In the genomic region with DNA sequence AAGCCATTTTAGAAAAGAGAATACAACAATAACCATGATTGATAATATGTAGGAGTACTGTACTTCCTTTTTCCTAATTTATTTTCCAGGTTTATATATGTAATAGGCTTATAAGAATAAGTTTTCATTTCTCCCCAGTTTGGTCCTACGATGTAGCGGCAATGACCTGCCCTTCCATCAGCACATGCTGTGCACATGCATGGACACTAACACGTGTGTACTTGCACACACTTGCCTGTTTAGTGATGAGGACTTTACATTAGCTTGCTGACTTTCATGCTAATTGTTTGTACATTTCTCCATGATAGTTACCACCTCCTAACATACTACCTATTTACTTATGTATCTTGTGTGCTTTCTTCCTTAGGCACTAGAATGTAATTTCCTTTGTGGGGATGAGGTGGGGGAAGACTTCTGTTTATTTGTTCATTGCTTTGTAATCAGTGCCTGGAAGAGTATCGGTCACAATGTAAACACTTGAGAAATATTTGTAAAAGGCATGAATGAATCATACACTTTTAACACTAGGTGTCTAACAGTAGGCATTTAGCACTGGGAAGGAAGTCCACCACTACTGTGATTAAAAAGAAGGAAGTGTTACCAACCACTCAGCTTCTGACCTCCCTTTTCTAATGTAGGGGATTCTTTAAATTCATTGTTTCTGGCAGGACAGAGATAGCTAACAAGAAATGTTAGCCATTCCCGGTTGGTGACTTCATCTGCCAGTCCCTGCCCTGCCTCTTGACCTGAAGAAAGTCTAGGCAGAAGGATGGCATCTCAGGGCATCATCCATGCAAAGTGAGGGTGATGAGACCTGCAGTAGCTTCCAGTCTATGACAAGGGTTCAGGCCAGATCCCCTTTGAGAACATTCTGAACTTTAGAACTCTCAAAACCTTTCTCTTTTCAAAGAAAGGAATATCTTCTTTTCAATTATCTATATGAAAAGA, we compare ENCODE assay signal across 1 cellular context.
TF ChIP-seq lines count a peak whose summit lies in the region.

No MANE protein-coding gene starts in this region.

TF ChIP-seq in HEK293, 187 proteins besides CTCF, POLR2A, EP300 and RAD21 (continued from another document and continues in another):
- TF ChIP-seq, protein P1, sequence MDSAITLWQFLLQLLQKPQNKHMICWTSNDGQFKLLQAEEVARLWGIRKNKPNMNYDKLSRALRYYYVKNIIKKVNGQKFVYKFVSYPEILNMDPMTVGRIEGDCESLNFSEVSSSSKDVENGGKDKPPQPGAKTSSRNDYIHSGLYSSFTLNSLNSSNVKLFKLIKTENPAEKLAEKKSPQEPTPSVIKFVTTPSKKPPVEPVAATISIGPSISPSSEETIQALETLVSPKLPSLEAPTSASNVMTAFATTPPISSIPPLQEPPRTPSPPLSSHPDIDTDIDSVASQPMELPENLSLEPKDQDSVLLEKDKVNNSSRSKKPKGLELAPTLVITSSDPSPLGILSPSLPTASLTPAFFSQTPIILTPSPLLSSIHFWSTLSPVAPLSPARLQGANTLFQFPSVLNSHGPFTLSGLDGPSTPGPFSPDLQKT (IDR thresholded peaks at IDR 0.05; ENCODE audit: borderline replicate concordance, low read depth, low read length) = no peak
- TF ChIP-seq, protein P2, sequence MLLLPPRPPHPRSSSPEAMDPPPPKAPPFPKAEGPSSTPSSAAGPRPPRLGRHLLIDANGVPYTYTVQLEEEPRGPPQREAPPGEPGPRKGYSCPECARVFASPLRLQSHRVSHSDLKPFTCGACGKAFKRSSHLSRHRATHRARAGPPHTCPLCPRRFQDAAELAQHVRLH (tag by site-specific recombination; IDR thresholded peaks at IDR 0.05) = no peak
- TF ChIP-seq ZNF366 (tag by site-specific recombination; conservative IDR thresholded peaks at IDR 0.05) (no peak), ZNF324 (tag by site-specific recombination; IDR thresholded peaks at IDR 0.05) (no peak), ZNF658 (tag by site-specific recombination; IDR thresholded peaks at IDR 0.05) (no peak), ZIC2 (tag by site-specific recombination; IDR thresholded peaks at IDR 0.05) (no peak), PRDM1 (tag by site-specific recombination; IDR thresholded peaks at IDR 0.05) (no peak), ZNF202 (tag by site-specific recombination; IDR thresholded peaks at IDR 0.05; ENCODE audit: borderline replicate concordance) (no peak), ZNF791 (tag by site-specific recombination; IDR thresholded peaks at IDR 0.05) (no peak), ZNF174 (tag by site-specific recombination; IDR thresholded peaks at IDR 0.05) (no peak), ZNF423 (tag by site-specific recombination; IDR thresholded peaks at IDR 0.05) (no peak), ZNF132 (tag by site-specific recombination; IDR thresholded peaks at IDR 0.05; ENCODE audit: borderline replicate concordance) (no peak), ZEB2 (tag by site-specific recombination; IDR thresholded peaks at IDR 0.05) (no peak), ZNF239 (tag by site-specific recombination; IDR thresholded peaks at IDR 0.05) (no peak), ZNF600 (tag by site-specific recombination; IDR thresholded peaks at IDR 0.05) (no peak), BCL11B (tag by site-specific recombination; IDR thresholded peaks at IDR 0.05; ENCODE audit: low read depth) (no peak), ZNF335 (tag by site-specific recombination; conservative IDR thresholded peaks at IDR 0.05) (peak; percentile 47), ZNF670 (tag by site-specific recombination; IDR thresholded peaks at IDR 0.05; ENCODE audit: low read depth) (no peak), ZNF529 (tag by site-specific recombination; IDR thresholded peaks at IDR 0.05; ENCODE audit: insufficient replicate concordance) (no peak), HOXD13 (CRISPR knock-in tag; IDR thresholded peaks at IDR 0.05; ENCODE audit: borderline replicate concordance) (no peak), ZNF292 (tag by site-specific recombination; IDR thresholded peaks at IDR 0.05; ENCODE audit: borderline replicate concordance, low read depth) (no peak), BCL11A (tag by site-specific recombination; IDR thresholded peaks at IDR 0.05; ENCODE audit: low read depth) (peak; percentile 60; the same call in 1 of the 2 replicates), ZBTB8A (tag by site-specific recombination; IDR thresholded peaks at IDR 0.05) (no peak), TCF7L2 (IDR thresholded peaks at IDR 0.05; ENCODE audit: borderline replicate concordance, low read depth, low read length) (no peak), KLF16 (tag by site-specific recombination; IDR thresholded peaks at IDR 0.05) (no peak), ZNF341 (tag by site-specific recombination; IDR thresholded peaks at IDR 0.05; ENCODE audit: low read depth) (no peak), KLF10 (tag by site-specific recombination; IDR thresholded peaks at IDR 0.05) (no peak), ZNF837 (tag by site-specific recombination; IDR thresholded peaks at IDR 0.05) (no peak), ZNF112 (tag by site-specific recombination; IDR thresholded peaks at IDR 0.05) (no peak), ZNF596 (tag by site-specific recombination; IDR thresholded peaks at IDR 0.05) (no peak), GLIS1 (tag by site-specific recombination; IDR thresholded peaks at IDR 0.05) (peak; percentile 18; the same call in 1 of the 2 replicates), ZNF169 (tag by site-specific recombination; IDR thresholded peaks at IDR 0.05) (no peak), OVOL3 (tag by site-specific recombination; IDR thresholded peaks at IDR 0.05) (no peak), ZNF48 (tag by site-specific recombination; IDR thresholded peaks at IDR 0.05) (no peak), TRIM28 (IDR thresholded peaks at IDR 0.05; ENCODE audit: borderline replicate concordance, low read length) (no peak), GFI1B (tag by site-specific recombination; IDR thresholded peaks at IDR 0.05) (no peak), OSR2 (tag by site-specific recombination; IDR thresholded peaks at IDR 0.05) (peak; percentile 86), ZNF121 (tag by site-specific recombination; IDR thresholded peaks at IDR 0.05) (no peak), ZNF266 (tag by site-specific recombination; IDR thresholded peaks at IDR 0.05; ENCODE audit: low read depth) (no peak), ZBTB7A (tag by site-specific recombination; IDR thresholded peaks at IDR 0.05; ENCODE audit: low read depth) (no peak)
- TF ChIP-seq, protein P3, sequence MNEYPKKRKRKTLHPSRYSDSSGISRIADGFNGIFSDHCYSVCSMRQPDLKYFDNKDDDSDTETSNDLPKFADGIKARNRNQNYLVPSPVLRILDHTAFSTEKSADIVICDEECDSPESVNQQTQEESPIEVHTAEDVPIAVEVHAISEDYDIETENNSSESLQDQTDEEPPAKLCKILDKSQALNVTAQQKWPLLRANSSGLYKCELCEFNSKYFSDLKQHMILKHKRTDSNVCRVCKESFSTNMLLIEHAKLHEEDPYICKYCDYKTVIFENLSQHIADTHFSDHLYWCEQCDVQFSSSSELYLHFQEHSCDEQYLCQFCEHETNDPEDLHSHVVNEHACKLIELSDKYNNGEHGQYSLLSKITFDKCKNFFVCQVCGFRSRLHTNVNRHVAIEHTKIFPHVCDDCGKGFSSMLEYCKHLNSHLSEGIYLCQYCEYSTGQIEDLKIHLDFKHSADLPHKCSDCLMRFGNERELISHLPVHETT (tag by site-specific recombination; IDR thresholded peaks at IDR 0.05) = peak; percentile 43; the same call in 1 of the 2 replicates
- TF ChIP-seq, protein P4, sequence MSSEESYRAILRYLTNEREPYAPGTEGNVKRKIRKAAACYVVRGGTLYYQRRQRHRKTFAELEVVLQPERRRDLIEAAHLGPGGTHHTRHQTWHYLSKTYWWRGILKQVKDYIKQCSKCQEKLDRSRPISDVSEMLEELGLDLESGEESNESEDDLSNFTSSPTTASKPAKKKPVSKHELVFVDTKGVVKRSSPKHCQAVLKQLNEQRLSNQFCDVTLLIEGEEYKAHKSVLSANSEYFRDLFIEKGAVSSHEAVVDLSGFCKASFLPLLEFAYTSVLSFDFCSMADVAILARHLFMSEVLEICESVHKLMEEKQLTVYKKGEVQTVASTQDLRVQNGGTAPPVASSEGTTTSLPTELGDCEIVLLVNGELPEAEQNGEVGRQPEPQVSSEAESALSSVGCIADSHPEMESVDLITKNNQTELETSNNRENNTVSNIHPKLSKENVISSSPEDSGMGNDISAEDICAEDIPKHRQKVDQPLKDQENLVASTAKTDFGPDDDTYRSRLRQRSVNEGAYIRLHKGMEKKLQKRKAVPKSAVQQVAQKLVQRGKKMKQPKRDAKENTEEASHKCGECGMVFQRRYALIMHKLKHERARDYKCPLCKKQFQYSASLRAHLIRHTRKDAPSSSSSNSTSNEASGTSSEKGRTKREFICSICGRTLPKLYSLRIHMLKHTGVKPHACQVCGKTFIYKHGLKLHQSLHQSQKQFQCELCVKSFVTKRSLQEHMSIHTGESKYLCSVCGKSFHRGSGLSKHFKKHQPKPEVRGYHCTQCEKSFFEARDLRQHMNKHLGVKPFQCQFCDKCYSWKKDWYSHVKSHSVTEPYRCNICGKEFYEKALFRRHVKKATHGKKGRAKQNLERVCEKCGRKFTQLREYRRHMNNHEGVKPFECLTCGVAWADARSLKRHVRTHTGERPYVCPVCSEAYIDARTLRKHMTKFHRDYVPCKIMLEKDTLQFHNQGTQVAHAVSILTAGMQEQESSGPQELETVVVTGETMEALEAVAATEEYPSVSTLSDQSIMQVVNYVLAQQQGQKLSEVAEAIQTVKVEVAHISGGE (tag by site-specific recombination; conservative IDR thresholded peaks at IDR 0.05; ENCODE audit: low read depth) = no peak
- TF ChIP-seq, protein P5, sequence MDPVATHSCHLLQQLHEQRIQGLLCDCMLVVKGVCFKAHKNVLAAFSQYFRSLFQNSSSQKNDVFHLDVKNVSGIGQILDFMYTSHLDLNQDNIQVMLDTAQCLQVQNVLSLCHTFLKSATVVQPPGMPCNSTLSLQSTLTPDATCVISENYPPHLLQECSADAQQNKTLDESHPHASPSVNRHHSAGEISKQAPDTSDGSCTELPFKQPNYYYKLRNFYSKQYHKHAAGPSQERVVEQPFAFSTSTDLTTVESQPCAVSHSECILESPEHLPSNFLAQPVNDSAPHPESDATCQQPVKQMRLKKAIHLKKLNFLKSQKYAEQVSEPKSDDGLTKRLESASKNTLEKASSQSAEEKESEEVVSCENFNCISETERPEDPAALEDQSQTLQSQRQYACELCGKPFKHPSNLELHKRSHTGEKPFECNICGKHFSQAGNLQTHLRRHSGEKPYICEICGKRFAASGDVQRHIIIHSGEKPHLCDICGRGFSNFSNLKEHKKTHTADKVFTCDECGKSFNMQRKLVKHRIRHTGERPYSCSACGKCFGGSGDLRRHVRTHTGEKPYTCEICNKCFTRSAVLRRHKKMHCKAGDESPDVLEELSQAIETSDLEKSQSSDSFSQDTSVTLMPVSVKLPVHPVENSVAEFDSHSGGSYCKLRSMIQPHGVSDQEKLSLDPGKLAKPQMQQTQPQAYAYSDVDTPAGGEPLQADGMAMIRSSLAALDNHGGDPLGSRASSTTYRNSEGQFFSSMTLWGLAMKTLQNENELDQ (tag by site-specific recombination; IDR thresholded peaks at IDR 0.05; ENCODE audit: low read depth) = no peak
- TF ChIP-seq, protein P6, sequence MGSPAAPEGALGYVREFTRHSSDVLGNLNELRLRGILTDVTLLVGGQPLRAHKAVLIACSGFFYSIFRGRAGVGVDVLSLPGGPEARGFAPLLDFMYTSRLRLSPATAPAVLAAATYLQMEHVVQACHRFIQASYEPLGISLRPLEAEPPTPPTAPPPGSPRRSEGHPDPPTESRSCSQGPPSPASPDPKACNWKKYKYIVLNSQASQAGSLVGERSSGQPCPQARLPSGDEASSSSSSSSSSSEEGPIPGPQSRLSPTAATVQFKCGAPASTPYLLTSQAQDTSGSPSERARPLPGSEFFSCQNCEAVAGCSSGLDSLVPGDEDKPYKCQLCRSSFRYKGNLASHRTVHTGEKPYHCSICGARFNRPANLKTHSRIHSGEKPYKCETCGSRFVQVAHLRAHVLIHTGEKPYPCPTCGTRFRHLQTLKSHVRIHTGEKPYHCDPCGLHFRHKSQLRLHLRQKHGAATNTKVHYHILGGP (tag by site-specific recombination; IDR thresholded peaks at IDR 0.05) = no peak; the same call in 1 of the 2 replicates
- TF ChIP-seq, protein P7, sequence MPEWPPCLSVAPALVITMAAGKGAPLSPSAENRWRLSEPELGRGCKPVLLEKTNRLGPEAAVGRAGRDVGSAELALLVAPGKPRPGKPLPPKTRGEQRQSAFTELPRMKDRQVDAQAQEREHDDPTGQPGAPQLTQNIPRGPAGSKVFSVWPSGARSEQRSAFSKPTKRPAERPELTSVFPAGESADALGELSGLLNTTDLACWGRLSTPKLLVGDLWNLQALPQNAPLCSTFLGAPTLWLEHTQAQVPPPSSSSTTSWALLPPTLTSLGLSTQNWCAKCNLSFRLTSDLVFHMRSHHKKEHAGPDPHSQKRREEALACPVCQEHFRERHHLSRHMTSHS (tag by site-specific recombination; IDR thresholded peaks at IDR 0.05) = no peak
- TF ChIP-seq, protein P8, sequence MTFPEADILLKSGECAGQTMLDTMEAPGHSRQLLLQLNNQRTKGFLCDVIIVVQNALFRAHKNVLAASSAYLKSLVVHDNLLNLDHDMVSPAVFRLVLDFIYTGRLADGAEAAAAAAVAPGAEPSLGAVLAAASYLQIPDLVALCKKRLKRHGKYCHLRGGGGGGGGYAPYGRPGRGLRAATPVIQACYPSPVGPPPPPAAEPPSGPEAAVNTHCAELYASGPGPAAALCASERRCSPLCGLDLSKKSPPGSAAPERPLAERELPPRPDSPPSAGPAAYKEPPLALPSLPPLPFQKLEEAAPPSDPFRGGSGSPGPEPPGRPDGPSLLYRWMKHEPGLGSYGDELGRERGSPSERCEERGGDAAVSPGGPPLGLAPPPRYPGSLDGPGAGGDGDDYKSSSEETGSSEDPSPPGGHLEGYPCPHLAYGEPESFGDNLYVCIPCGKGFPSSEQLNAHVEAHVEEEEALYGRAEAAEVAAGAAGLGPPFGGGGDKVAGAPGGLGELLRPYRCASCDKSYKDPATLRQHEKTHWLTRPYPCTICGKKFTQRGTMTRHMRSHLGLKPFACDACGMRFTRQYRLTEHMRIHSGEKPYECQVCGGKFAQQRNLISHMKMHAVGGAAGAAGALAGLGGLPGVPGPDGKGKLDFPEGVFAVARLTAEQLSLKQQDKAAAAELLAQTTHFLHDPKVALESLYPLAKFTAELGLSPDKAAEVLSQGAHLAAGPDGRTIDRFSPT (tag by site-specific recombination; IDR thresholded peaks at IDR 0.05) = no peak
